1 cellular context compared by ENCODE assay signal in genomic region chr12:105099355-105099754, GRCh38.
TF ChIP-seq lines count a peak whose summit lies in the region.

No MANE protein-coding gene starts in this region.

TF ChIP-seq in IMR-90, 13 proteins besides CTCF, POLR2A, EP300 and RAD21 (continued from another document):
- no peak for TF ChIP-seq ELK1 (IDR thresholded peaks at IDR 0.05; ENCODE audit: borderline replicate concordance, low read depth, low read length)
- TF ChIP-seq RFX5 (IDR thresholded peaks at IDR 0.05; ENCODE audit: low read depth, low read length): no peak
- TF ChIP-seq MAZ (IDR thresholded peaks at IDR 0.05; ENCODE audit: borderline replicate concordance, low read depth, low read length): no peak
- TF ChIP-seq RCOR1 (IDR thresholded peaks at IDR 0.05; ENCODE audit: insufficient replicate concordance, low read length): no peak
TF ChIP-seq in IMR-90: peak in this region for 0.
